In genomic region chr1:43302721-43303476, GRCh38 we compare ENCODE assay signal across 17 cellular contexts. TPM values are rescaled to one million over a fixed set of nuclear protein-coding genes. Genes with fewer than 3 reads are reported as not detected.
DNase-seq lines count a peak whose midpoint lies in the region; ATAC-seq and TF ChIP-seq lines count a peak whose summit lies in the region.
"Had no signal": no experiment of that assay in that cellular context is flagged by ENCODE, and none has a peak within 500 bp of the region (broad histone marks: within the 10 kb centered on the region; RNA-seq: fewer than 3 reads in every experiment).

No MANE protein-coding gene starts in this region.

- no peak overlapping the region for H3K18ac ChIP-seq in trophoblast cell (ENCODE audit: low read length)

- H3K79me2 ChIP-seq in hepatocyte (no peaks in the 10 kb centered on the region), trophoblast cell (ENCODE audit: control insufficient read depth, insufficient read depth, low read length, poor library complexity) (no peaks in the 10 kb centered on the region)

- no peaks in the 10 kb centered on the region for H3K79me1 ChIP-seq in trophoblast cell (ENCODE audit: low read length)

- no peak overlapping the region for H3K23ac ChIP-seq in trophoblast cell (ENCODE audit: low read length)

- no peak overlapping the region for H2BK12ac ChIP-seq in trophoblast cell (ENCODE audit: low read length)

- no peak overlapping the region for H3K14ac ChIP-seq in trophoblast cell (ENCODE audit: low read length)

- ATAC-seq in Right ventricle myocardium superior (ENCODE audit: poor library complexity), result no peak
- ATAC-seq in aorta (ENCODE audit: low FRiP score), result no peak
- ATAC-seq: activated naive CD4-positive, alpha-beta T cell treated with anti-CD3 and anti-CD28 coated beads, Interleukin-2, amount 50 U/mL, for 72 hours; stimulated activated naive CD8-positive, alpha-beta T cell treated with anti-CD3 and anti-CD28 coated beads, Interleukin-15, Interleukin-2, amounts not matched to agents 100 U/mL and 50 U/mL, for 24 hours had no signal

- no peaks in the 10 kb centered on the region for H3K27me3 ChIP-seq in hepatocyte
- no peaks in the 10 kb centered on the region for H3K27me3 ChIP-seq in trophoblast cell (ENCODE audit: insufficient read depth, low read length)
- H3K27me3 ChIP-seq in aorta (ENCODE audit: control insufficient read depth in 1 of 2, insufficient read depth in 2 of 2, low read length in 1 of 2), result no peaks in the 10 kb centered on the region
- H3K27me3 ChIP-seq: neutrophil had no signal

- no peak overlapping the region for H2BK120ac ChIP-seq in trophoblast cell (ENCODE audit: insufficient read depth, low read length, poor library complexity)

- H2BK5ac ChIP-seq in trophoblast cell (ENCODE audit: low read depth, low read length, poor library complexity), result no peak overlapping the region

- no peaks in the 10 kb centered on the region for H4K20me1 ChIP-seq in hepatocyte (ENCODE audit: insufficient read depth, poor library complexity, severe bottlenecking)

- DNase-seq in Right ventricle myocardium superior (peak; percentile 1), cardiac septum (ENCODE audit: low spot score) (no peak), hepatocyte (ENCODE audit: low spot score) (peak; percentile 60), trophoblast cell (peak; percentile 28 to 53), aorta (peak; percentile 1 to 53), NCI-H748 (lab: John Stamatoyannopoulos, UW; ENCODE audit: unreplicated experiment) (no peak), NCI-H187 (lab: John Stamatoyannopoulos, UW) (no peak)
- DNase-seq in stimulated activated CD4-positive, alpha-beta T cell treated with anti-CD3 and anti-CD28 coated beads, Interleukin-4, amount 100 ng/mL, for 4 hours, result no peak
- DNase-seq: cerebellar nuclear complex; erythroblast; hippocampal formation; stimulated activated naive CD8-positive, alpha-beta T cell treated with anti-CD3 and anti-CD28 coated beads, Interleukin-15, Interleukin-2, amounts not matched to agents 100 U/mL and 50 U/mL, for 24 hours had no signal

- no peak overlapping the region for H3K9ac ChIP-seq in trophoblast cell (ENCODE audit: low read length)

- no peak for TF ChIP-seq CTCF in hepatocyte (IDR thresholded peaks at IDR 0.05; ENCODE audit: poor library complexity)

- H4K91ac ChIP-seq in trophoblast cell (ENCODE audit: low read depth, low read length), result no peak overlapping the region

- H3K4me2 ChIP-seq in hepatocyte (no peak overlapping the region), trophoblast cell (ENCODE audit: low read length) (no peak overlapping the region)

- H3K27ac ChIP-seq in hepatocyte (peak overlapping the region; percentile 58), trophoblast cell (ENCODE audit: low read depth, low read length) (no peak overlapping the region), aorta (ENCODE audit: low read depth in 1 of 2, low read length in 2 of 2) (no peak overlapping the region)
- H3K27ac ChIP-seq: neutrophil had no signal

- intact Hi-C loops in Right ventricle myocardium superior (cut with DNase I), result loop anchor here (2.0 kb wide), 1 partner anchor 24 kb away; no protein-coding TSS in a partner anchor
- intact Hi-C loops in cardiac septum (cut with DNase I), result loop anchor here (2.0 to 5.0 kb wide), 2 partner anchors 42 to 66 kb away; no protein-coding TSS in a partner anchor
- intact Hi-C loops in aorta (cut with DNase I), result no loop called here

- H2AFZ ChIP-seq in hepatocyte (no peak overlapping the region), trophoblast cell (ENCODE audit: insufficient read depth, low read length, poor library complexity) (no peak overlapping the region)

- 71% methylated on average over 8 of the region's 8 CpGs for WGBS in hepatocyte (ENCODE audit: low lambda C conversion rate, missing lambda C conversion rate)
- WGBS in trophoblast cell (ENCODE audit: extremely low coverage, insufficient coverage, insufficient read length), result no CpG with 5 or more reads among the region's 8 CpGs
- 70 to 83% methylated on average over 8 of the region's 8 CpGs for WGBS in aorta, 2 donors

- no peak overlapping the region for H3K4ac ChIP-seq in trophoblast cell (ENCODE audit: low read depth, low read length)

- H4K8ac ChIP-seq in trophoblast cell (ENCODE audit: low read depth, low read length), result no peak overlapping the region

- no peaks in the 10 kb centered on the region for H3K9me2 ChIP-seq in hepatocyte (replicated peaks; ENCODE audit: insufficient read depth)

- H3K4me1 ChIP-seq in hepatocyte (ENCODE audit: insufficient read depth), result peaks cover 17% of the 10 kb centered on the region
- H3K4me1 ChIP-seq in trophoblast cell (ENCODE audit: control insufficient read depth in 1 of 2, insufficient read depth in 2 of 2, low read length in 2 of 2), result no peaks in the 10 kb centered on the region
- no peaks in the 10 kb centered on the region for H3K4me1 ChIP-seq in aorta (ENCODE audit: control insufficient read depth in 1 of 2, insufficient read depth in 2 of 2, low read length in 2 of 2)

- H3K36me3 ChIP-seq in hepatocyte (replicated peaks; ENCODE audit: insufficient read depth, low read depth) (no peaks in the 10 kb centered on the region), trophoblast cell (ENCODE audit: control insufficient read depth in 1 of 2, insufficient read depth in 2 of 2, low read length in 2 of 2) (no peaks in the 10 kb centered on the region), aorta (ENCODE audit: control insufficient read depth in 1 of 2, insufficient read depth in 2 of 2, low read length in 1 of 2) (no peaks in the 10 kb centered on the region)
- H3K36me3 ChIP-seq: neutrophil had no signal

- no peak overlapping the region for H4K12ac ChIP-seq in trophoblast cell (ENCODE audit: low read depth, low read length)

- H3K9me3 ChIP-seq in hepatocyte (ENCODE audit: low read depth) (no peaks in the 10 kb centered on the region), trophoblast cell (ENCODE audit: insufficient read depth, low read depth, low read length) (peaks cover 2% of the 10 kb centered on the region), aorta (ENCODE audit: control insufficient read depth, low read length) (no peaks in the 10 kb centered on the region)
- H3K9me3 ChIP-seq: neutrophil had no signal

- H2AK5ac ChIP-seq in trophoblast cell (ENCODE audit: low read length), result no peak overlapping the region

- H3K4me3 ChIP-seq in hepatocyte (no peak overlapping the region), trophoblast cell (ENCODE audit: low read depth, low read length) (no peak overlapping the region), aorta (ENCODE audit: low read length in 2 of 2) (no peak overlapping the region)

RNA-seq across cellular contexts. Expression of gene TIE1, which starts 2.1 kb away (rescaled TPM):
- total RNA-seq in Right ventricle myocardium superior, result 18.5 TPM
- total RNA-seq in cardiac septum, result 27.7 TPM
- 1.2 and 1.8 TPM in 2 replicates for total RNA-seq in hepatocyte
- 0.33 and 1.8 TPM in 2 replicates for polyA plus RNA-seq in hepatocyte
- 0.04 and 0.05 TPM in 2 replicates for polyA plus RNA-seq in trophoblast cell (2013)
- 10 to 100 TPM; 41.0 to 65.3 TPM for total RNA-seq in aorta
- polyA plus RNA-seq in aorta, result 1 to 10 TPM; 4.0 to 4.1 TPM

RNA-seq across cellular contexts. Expression of gene C1orf210, which starts 17.5 kb away (rescaled TPM):
- total RNA-seq in Right ventricle myocardium superior (not detected), cardiac septum (not detected), hepatocyte (32.3 and 43.9 TPM in 2 replicates), aorta (not detected)
- polyA plus RNA-seq in hepatocyte (30.5 and 47.4 TPM in 2 replicates), aorta (1 to 10 TPM in 1 of 2 donors, not detected in 1; 2.3 TPM)
- 5.9 and 6.1 TPM in 2 replicates for polyA plus RNA-seq in trophoblast cell (2013)
- total RNA-seq: activated naive CD4-positive, alpha-beta T cell treated with anti-CD3 and anti-CD28 coated beads, Interleukin-2, amount 50 U/mL, for 72 hours; H4; lung microvascular endothelial cell; T-helper 2 cell treated with Interferon-gamma antibody and Interleukin-4, amounts not matched to agents 100 ng/mL and 5 ng/mL, for 36 hours had no signal

RNA-seq across cellular contexts. Expression of gene TMEM125, which starts 33.1 kb away (rescaled TPM):
- total RNA-seq in Right ventricle myocardium superior, result not detected
- not detected for total RNA-seq in cardiac septum
- total RNA-seq in hepatocyte, result 28.7 and 29.8 TPM in 2 replicates
- 43.1 and 50.3 TPM in 2 replicates for polyA plus RNA-seq in hepatocyte
- 2.3 and 2.5 TPM in 2 replicates for polyA plus RNA-seq in trophoblast cell (2013)
- not detected for total RNA-seq in aorta
- polyA plus RNA-seq in aorta, result 1 to 10 TPM in 1 of 2 donors, not detected in 1; 6.1 TPM
- total RNA-seq: H4; lung microvascular endothelial cell; T-helper 2 cell treated with Interferon-gamma antibody and Interleukin-4, amounts not matched to agents 100 ng/mL and 5 ng/mL, for 36 hours had no signal

RNA-seq across cellular contexts. Expression of gene MPL, which starts 34.7 kb away (rescaled TPM):
- total RNA-seq in Right ventricle myocardium superior, result 0.40 TPM
- total RNA-seq in cardiac septum, result 1.6 TPM
- not detected in 2 replicates for total RNA-seq in hepatocyte
- 0.16 and 0.54 TPM in 2 replicates for polyA plus RNA-seq in hepatocyte
- 0.04 and 0.08 TPM in 2 replicates for polyA plus RNA-seq in trophoblast cell (2013)
- under 1 TPM; 0.18 to 0.52 TPM for total RNA-seq in aorta
- polyA plus RNA-seq in aorta, result under 1 TPM in 1 of 2 donors, not detected in 1; 0.20 TPM
- total RNA-seq: activated naive CD4-positive, alpha-beta T cell treated with anti-CD3 and anti-CD28 coated beads, Interleukin-2, amount 50 U/mL, for 72 hours; H4; T-helper 2 cell treated with Interferon-gamma antibody and Interleukin-4, amounts not matched to agents 100 ng/mL and 5 ng/mL, for 36 hours had no signal

RNA-seq across cellular contexts. Expression of gene CDC20, which starts 55.9 kb away (rescaled TPM):
- total RNA-seq in Right ventricle myocardium superior (0.83 TPM), cardiac septum (0.78 TPM), hepatocyte (12.2 and 13.6 TPM in 2 replicates), aorta (1 to 10 TPM in 1 of 2 donors, under 1 TPM in 1; 0.68 to 1.1 TPM)
- polyA plus RNA-seq in hepatocyte (19.7 and 21.5 TPM in 2 replicates), aorta (1 to 10 TPM in 1 of 2 donors, under 1 TPM in 1; 0.36 to 1.0 TPM)
- polyA plus RNA-seq in trophoblast cell (2013), result 66.6 and 71.8 TPM in 2 replicates

Comparison
In these comparisons a context has a peak if more than half of its experiments do, and no peak if none do; other contexts are left out.
1. DNase-seq: peak in Right ventricle myocardium superior (single experiment), hepatocyte (single experiment), trophoblast cell (2 of 2) and aorta (2 of 2); none in cardiac septum (single experiment), NCI-H748 (single experiment), NCI-H187 (0 of 2) and stimulated activated CD4-positive, alpha-beta T cell treated with anti-CD3 and anti-CD28 coated beads, Interleukin-4, amount 100 ng/mL, for 4 hours (0 of 2).
2. RNA of gene C1orf210, which starts 17.5 kb away (total RNA-seq): 32.3 to 43.9 TPM in hepatocyte; not detected in cardiac septum (single experiment), not detected in Right ventricle myocardium superior (single experiment) and not detected in aorta; every median in the first group is over 10 times any median in the second.
3. RNA of gene TMEM125, which starts 33.1 kb away (total RNA-seq): 28.7 to 29.8 TPM in hepatocyte; not detected in aorta, not detected in Right ventricle myocardium superior (single experiment) and not detected in cardiac septum (single experiment); every median in the first group is over 10 times any median in the second.
4. intact Hi-C loops: an anchor here in Right ventricle myocardium superior (2.0 kb wide) and cardiac septum (2.0 to 5.0 kb wide); none called in aorta.